ENCODE assay signal across 9 cellular contexts in the genomic region with DNA sequence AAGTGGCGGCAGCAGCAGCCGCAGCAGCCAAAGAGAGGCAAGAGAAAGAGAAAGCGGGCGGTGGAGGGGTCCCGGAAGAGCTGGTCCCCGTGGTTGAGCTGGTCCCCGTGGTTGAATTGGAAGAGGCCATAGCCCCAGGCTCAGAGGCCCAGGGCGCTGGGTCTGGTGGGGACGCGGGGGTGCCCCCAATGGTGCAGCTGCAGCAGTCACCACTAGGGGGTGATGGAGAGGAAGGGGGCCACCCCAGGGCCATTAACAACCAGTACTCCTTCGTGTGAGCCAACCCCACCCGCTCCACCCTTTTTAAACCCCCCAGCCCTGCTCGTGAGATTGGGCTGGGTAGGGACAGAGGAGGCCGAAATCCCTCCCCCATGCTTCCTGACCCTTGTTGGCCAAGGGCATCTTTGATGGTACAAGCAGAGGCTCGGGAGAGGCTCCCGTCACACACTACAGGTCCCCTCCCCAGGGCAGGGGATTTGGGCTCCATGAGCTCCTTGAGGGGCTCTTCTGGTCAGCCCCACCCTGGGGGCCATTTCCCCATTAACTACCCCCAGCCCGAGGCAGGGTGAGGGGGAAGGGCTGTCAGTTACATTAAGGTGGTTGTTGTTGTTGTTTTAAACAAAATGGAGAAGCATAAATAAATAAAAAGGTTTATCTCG. TPM values are rescaled to one million over a fixed set of nuclear protein-coding genes. Genes with fewer than 3 reads are reported as not detected.
DNase-seq lines count a peak whose midpoint lies in the region; ATAC-seq and TF ChIP-seq lines count a peak whose summit lies in the region.
"Had no signal": no experiment of that assay in that cellular context is flagged by ENCODE, and none has a peak within 500 bp of the region (broad histone marks: within the 10 kb centered on the region; RNA-seq: fewer than 3 reads in every experiment).

No MANE protein-coding gene starts in this region.

- H3K4me3 Mint-ChIP-seq in activated naive CD8-positive, alpha-beta T cell treated with anti-CD3 and anti-CD28 coated beads for 36 hours, result no peak overlapping the region

- peaks cover 39% of the 10 kb centered on the region for H3K4me1 ChIP-seq in SJCRH30

- no peak overlapping the region for H3K27ac ChIP-seq in SJCRH30
- H3K27ac ChIP-seq: SJSA1 had no signal

- DNase-seq in SJCRH30 (peak; percentile 32 to 51), left colon (no peak)
- peak; percentile 66 for DNase-seq in activated naive CD8-positive, alpha-beta T cell treated with anti-CD3 and anti-CD28 coated beads for 36 hours
- peak; percentile 23 for DNase-seq in stimulated activated CD8-positive, alpha-beta memory T cell treated with anti-CD3 and anti-CD28 coated beads, Interleukin-7, amount 100 ng/mL, for 1 hour (ENCODE audit: low read depth in 2 of 2)

- TF ChIP-seq CTCF in GM12874 (IDR thresholded peaks at IDR 0.05; ENCODE audit: insufficient read depth, low read depth, low read length), result peak; percentile 86

- peaks cover 20% of the 10 kb centered on the region for H3K36me3 ChIP-seq in SJCRH30

- H3K36me3 Mint-ChIP-seq in activated naive CD8-positive, alpha-beta T cell treated with anti-CD3 and anti-CD28 coated beads for 36 hours, result peaks cover 6% of the 10 kb centered on the region

- ATAC-seq in left colon, result peak; percentile 53
- no peak for ATAC-seq in HG03342 (IDR thresholded peaks at IDR 0.05; ENCODE audit: unreplicated experiment)
- ATAC-seq in HG03159 (IDR thresholded peaks at IDR 0.05; ENCODE audit: unreplicated experiment), result no peak
- no peak for ATAC-seq in GM19023 (IDR thresholded peaks at IDR 0.05; ENCODE audit: unreplicated experiment)

- no peak overlapping the region for H3K4me3 ChIP-seq in SJCRH30
- H3K4me3 ChIP-seq: SJSA1 had no signal

- peak overlapping the region; percentile 54 for H3K27ac Mint-ChIP-seq in activated naive CD8-positive, alpha-beta T cell treated with anti-CD3 and anti-CD28 coated beads for 36 hours

- H3K9me3 ChIP-seq in SJCRH30 (replicated peaks), result no peaks in the 10 kb centered on the region
- H3K9me3 ChIP-seq: SJSA1 had no signal

- intact Hi-C loops in left colon (cut with DNase I, micrococcal nuclease), result no loop called here

- peaks cover 13% of the 10 kb centered on the region for H3K4me1 Mint-ChIP-seq in activated naive CD8-positive, alpha-beta T cell treated with anti-CD3 and anti-CD28 coated beads for 36 hours

- H3K9me3 Mint-ChIP-seq in activated naive CD8-positive, alpha-beta T cell treated with anti-CD3 and anti-CD28 coated beads for 36 hours, result no peaks in the 10 kb centered on the region

- no peaks in the 10 kb centered on the region for H3K27me3 Mint-ChIP-seq in activated naive CD8-positive, alpha-beta T cell treated with anti-CD3 and anti-CD28 coated beads for 36 hours

- H3K27me3 ChIP-seq in SJCRH30, result no peaks in the 10 kb centered on the region
- H3K27me3 ChIP-seq: SJSA1 had no signal

RNA-seq across cellular contexts. Expression of a gene that starts 4.6 kb away (rescaled TPM):
- total RNA-seq in SJCRH30 (2014; rRNA removed; shearing (Covaris generic)), result 21.8 and 24.8 TPM in 2 replicates
- total RNA-seq in activated naive CD8-positive, alpha-beta T cell treated with anti-CD3 and anti-CD28 coated beads for 36 hours, result 1 to 10 TPM; 2.0 to 2.8 TPM
- 1 to 10 TPM in 1 of 2 donors, under 1 TPM in 1; 0.47 to 1.3 TPM for total RNA-seq in left colon

RNA-seq across cellular contexts. Expression of a gene that starts 10.0 kb away (rescaled TPM):
- 20.3 and 21.4 TPM in 2 replicates for total RNA-seq in SJCRH30 (2014; rRNA removed; shearing (Covaris generic))
- 10 to 100 TPM; 33.8 to 34.7 TPM for total RNA-seq in activated naive CD8-positive, alpha-beta T cell treated with anti-CD3 and anti-CD28 coated beads for 36 hours
- total RNA-seq in left colon, result 10 to 100 TPM; 84.3 to 90.0 TPM

RNA-seq across cellular contexts. Expression of a gene that starts 27.5 kb away (rescaled TPM):
- total RNA-seq in SJCRH30 (2014; rRNA removed; shearing (Covaris generic)), result 115 and 119 TPM in 2 replicates
- 100 to 1,000 TPM; 360 to 382 TPM for total RNA-seq in activated naive CD8-positive, alpha-beta T cell treated with anti-CD3 and anti-CD28 coated beads for 36 hours
- 100 to 1,000 TPM; 221 to 301 TPM for total RNA-seq in left colon

RNA-seq across cellular contexts. Expression of a gene that starts 50.9 kb away (rescaled TPM):
- 55.0 and 68.3 TPM in 2 replicates for total RNA-seq in SJCRH30 (2014; rRNA removed; shearing (Covaris generic))
- total RNA-seq in activated naive CD8-positive, alpha-beta T cell treated with anti-CD3 and anti-CD28 coated beads for 36 hours, result 100 to 1,000 TPM; 296 to 308 TPM
- total RNA-seq in left colon, result 10 to 100 TPM; 86.6 to 98.5 TPM

RNA-seq across cellular contexts. Expression of a gene that starts 51.4 kb away (rescaled TPM):
- total RNA-seq in SJCRH30 (2014; rRNA removed; shearing (Covaris generic)), result 7.4 and 8.1 TPM in 2 replicates
- 10 to 100 TPM; 11.4 to 12.5 TPM for total RNA-seq in activated naive CD8-positive, alpha-beta T cell treated with anti-CD3 and anti-CD28 coated beads for 36 hours
- 10 to 100 TPM; 39.6 to 41.4 TPM for total RNA-seq in left colon

Comparison
In these comparisons a context has a peak if more than half of its experiments do, and no peak if none do; other contexts are left out.
1. DNase-seq: peak in SJCRH30 (2 of 2), activated naive CD8-positive, alpha-beta T cell treated with anti-CD3 and anti-CD28 coated beads for 36 hours (single experiment) and stimulated activated CD8-positive, alpha-beta memory T cell treated with anti-CD3 and anti-CD28 coated beads, Interleukin-7, amount 100 ng/mL, for 1 hour (2 of 2); none in left colon (0 of 2).